Comparison of ENCODE assay signal across 34 cellular contexts in genomic region chr11:10496296-10496936, GRCh38. TPM values are rescaled to one million over a fixed set of nuclear protein-coding genes. Genes with fewer than 3 reads are reported as not detected.
DNase-seq lines count a peak whose midpoint lies in the region; TF ChIP-seq lines count a peak whose summit lies in the region.
"Had no signal": no experiment of that assay in that cellular context is flagged by ENCODE, and none has a peak within 500 bp of the region (broad histone marks: within the 10 kb centered on the region; RNA-seq: fewer than 3 reads in every experiment).

No MANE protein-coding gene starts in this region.

- peaks cover 88 to 100% of the 10 kb centered on the region in 2 donors for H3K36me3 Mint-ChIP-seq in CD14-positive monocyte
- peaks cover 61% of the 10 kb centered on the region for H3K36me3 Mint-ChIP-seq in activated T-helper 2 cell treated with anti-CD3 and anti-CD28 coated beads, Interferon-gamma antibody, Interleukin-2, Interleukin-4, amounts not matched to agents 10 μg/mL and 5 μg/mL and 100 μg/mL, durations not matched to agents 14 hours and 24 hours and 36 hours (ENCODE audit: low read depth)

- no peak overlapping the region for H3K4me3 ChIP-seq in uterus
- H3K4me3 ChIP-seq: BLaER1 treated with 17β-estradiol and CSF1 and Interleukin-3, amounts not matched to agents 10 nM and 100 nM; dorsolateral prefrontal cortex; gastrocnemius medialis; hepatocyte; MG63; neural progenitor cell; SK-N-MC; spleen; transverse colon had no signal

- peak; percentile 6 for DNase-seq in AG20443 (ENCODE audit: low spot score)
- no peak for DNase-seq in CD14-positive monocyte (ENCODE audit: low spot score)
- peak; percentile 5 for DNase-seq in activated T-helper 2 cell treated with anti-CD3 and anti-CD28 coated beads, Interferon-gamma antibody, Interleukin-2, Interleukin-4, amounts not matched to agents 10 μg/mL and 5 μg/mL and 100 μg/mL, durations not matched to agents 14 hours and 24 hours and 36 hours (ENCODE audit: low spot score)
- peak; percentile 88 for DNase-seq in myocyte (ENCODE audit: low read depth)
- DNase-seq in NCI-H1417 (lab: John Stamatoyannopoulos, UW) = no peak
- no peak for DNase-seq in uterus
- DNase-seq in nucleus accumbens (lab: John Stamatoyannopoulos, UW) = no peak
- DNase-seq: activated CD4-positive, alpha-beta T cell treated with anti-CD3 and anti-CD28 coated beads, Interleukin-2, amount 50 U/mL, for 4 hours; activated naive CD4-positive, alpha-beta T cell; brain microvascular endothelial cell; cerebellar nuclear complex; COR-L47; DMS53; dorsolateral prefrontal cortex; gastrocnemius medialis; H9; MG63; NCI-H1105 treated with DMSO at 0.1 percent for 48 hours; NCI-H2029; NCI-H526; NK-92 treated with Interleukin-12 subunit alpha and Interleukin-12 subunit beta, amount 100 ng/mL, for 24 hours; PC-3; retina; spleen; stimulated activated CD8-positive, alpha-beta memory T cell treated with anti-CD3 and anti-CD28 coated beads, Interleukin-4, amount 100 ng/mL, for 48 hours; T-helper 1 cell; transverse colon had no signal

- H3K9me3 ChIP-seq in uterus = no peaks in the 10 kb centered on the region
- H3K9me3 ChIP-seq: gastrocnemius medialis, MG63, spleen, transverse colon had no signal

- no peaks in the 10 kb centered on the region for H3K27me3 Mint-ChIP-seq in CD14-positive monocyte (ENCODE audit: low read depth in 3 of 3)
- H3K27me3 Mint-ChIP-seq in activated T-helper 2 cell treated with anti-CD3 and anti-CD28 coated beads, Interferon-gamma antibody, Interleukin-2, Interleukin-4, amounts not matched to agents 10 μg/mL and 5 μg/mL and 100 μg/mL, durations not matched to agents 14 hours and 24 hours and 36 hours (ENCODE audit: low read depth) = no peaks in the 10 kb centered on the region

- H3K9me3 Mint-ChIP-seq in CD14-positive monocyte = no peaks in the 10 kb centered on the region
- no peaks in the 10 kb centered on the region for H3K9me3 Mint-ChIP-seq in activated T-helper 2 cell treated with anti-CD3 and anti-CD28 coated beads, Interferon-gamma antibody, Interleukin-2, Interleukin-4, amounts not matched to agents 10 μg/mL and 5 μg/mL and 100 μg/mL, durations not matched to agents 14 hours and 24 hours and 36 hours
- H3K9me3 Mint-ChIP-seq: H9 had no signal

- H3K27ac Mint-ChIP-seq in CD14-positive monocyte = peak overlapping the region in 4 of 7 donors; percentile 1 to 26 (median 20)
- H3K27ac Mint-ChIP-seq in activated T-helper 2 cell treated with anti-CD3 and anti-CD28 coated beads, Interferon-gamma antibody, Interleukin-2, Interleukin-4, amounts not matched to agents 10 μg/mL and 5 μg/mL and 100 μg/mL, durations not matched to agents 14 hours and 24 hours and 36 hours = no peak overlapping the region
- H3K27ac Mint-ChIP-seq: neural progenitor cell had no signal

- intact Hi-C loops in CD14-positive monocyte (cut with micrococcal nuclease) = no loop called here
- intact Hi-C loops in activated T-helper 2 cell treated with anti-CD3 and anti-CD28 coated beads, Interferon-gamma antibody, Interleukin-2, Interleukin-4, amounts not matched to agents 10 μg/mL and 5 μg/mL and 100 μg/mL, durations not matched to agents 14 hours and 24 hours and 36 hours (cut with micrococcal nuclease) = no loop called here
- intact Hi-C loops in uterus (cut with DNase I; ENCODE audit: low total_unique reads) = no loop called here

- no peak for TF ChIP-seq CTCF in CD14-positive monocyte (IDR thresholded peaks at IDR 0.05)
- TF ChIP-seq CTCF in uterus (IDR thresholded peaks at IDR 0.05) = no peak

- no peak for TF ChIP-seq POLR2A in uterus (IDR thresholded peaks at IDR 0.05)

- H3K27me3 ChIP-seq in uterus = no peaks in the 10 kb centered on the region
- H3K27me3 ChIP-seq: BLaER1 treated with 17β-estradiol and CSF1 and Interleukin-3, amounts not matched to agents 10 nM and 100 nM; brain microvascular endothelial cell; dorsolateral prefrontal cortex; gastrocnemius medialis; hepatocyte; MG63; neural progenitor cell; spleen; transverse colon had no signal

- H3K27ac ChIP-seq in uterus = no peak overlapping the region
- H3K27ac ChIP-seq: BLaER1 treated with 17β-estradiol and CSF1 and Interleukin-3, amounts not matched to agents 10 nM and 100 nM; brain microvascular endothelial cell; gastrocnemius medialis; hepatocyte; HL-60; KMS-11; neural progenitor cell; parathyroid adenoma; SK-N-MC had no signal

- no peaks in the 10 kb centered on the region for H3K4me1 ChIP-seq in uterus
- H3K4me1 ChIP-seq: neural progenitor cell, transverse colon had no signal

- H3K36me3 ChIP-seq in uterus = no peaks in the 10 kb centered on the region
- H3K36me3 ChIP-seq: neural progenitor cell, transverse colon had no signal

- H3K4me1 Mint-ChIP-seq in CD14-positive monocyte = peaks cover 4% of the 10 kb centered on the region
- H3K4me1 Mint-ChIP-seq in activated T-helper 2 cell treated with anti-CD3 and anti-CD28 coated beads, Interferon-gamma antibody, Interleukin-2, Interleukin-4, amounts not matched to agents 10 μg/mL and 5 μg/mL and 100 μg/mL, durations not matched to agents 14 hours and 24 hours and 36 hours (ENCODE audit: low read depth) = no peaks in the 10 kb centered on the region

- no peak overlapping the region for H3K4me3 Mint-ChIP-seq in CD14-positive monocyte
- H3K4me3 Mint-ChIP-seq in activated T-helper 2 cell treated with anti-CD3 and anti-CD28 coated beads, Interferon-gamma antibody, Interleukin-2, Interleukin-4, amounts not matched to agents 10 μg/mL and 5 μg/mL and 100 μg/mL, durations not matched to agents 14 hours and 24 hours and 36 hours (ENCODE audit: low read depth) = no peak overlapping the region
- H3K4me3 Mint-ChIP-seq: neural progenitor cell had no signal

RNA-seq across cellular contexts. Expression of gene AMPD3, which starts 41.4 kb away (rescaled TPM):
- polyA plus RNA-seq in CD14-positive monocyte = 10 to 100 TPM; 10.5 to 14.3 TPM
- 24.8 and 26.1 TPM in 2 replicates for total RNA-seq in activated T-helper 2 cell treated with anti-CD3 and anti-CD28 coated beads, Interferon-gamma antibody, Interleukin-2, Interleukin-4, amounts not matched to agents 10 μg/mL and 5 μg/mL and 100 μg/mL, durations not matched to agents 14 hours and 24 hours and 36 hours
- total RNA-seq in myocyte (4.4 and 10.3 TPM in 2 replicates), uterus (1 to 10 TPM in 3 of 4 donors, not detected in 1; 1.2 to 6.4 (median 6.1) TPM)
- 2.6 TPM for polyA plus RNA-seq in myocyte (2012)

RNA-seq across cellular contexts. Expression of gene RNF141, which starts 44.6 kb away (rescaled TPM):
- polyA plus RNA-seq in CD14-positive monocyte = 100 to 1,000 TPM in 1 of 2 donors, 10 to 100 TPM in 1; 98.3 to 114 TPM
- 13.2 and 15.6 TPM in 2 replicates for total RNA-seq in activated T-helper 2 cell treated with anti-CD3 and anti-CD28 coated beads, Interferon-gamma antibody, Interleukin-2, Interleukin-4, amounts not matched to agents 10 μg/mL and 5 μg/mL and 100 μg/mL, durations not matched to agents 14 hours and 24 hours and 36 hours
- total RNA-seq in myocyte (27.8 and 29.6 TPM in 2 replicates), uterus (10 to 100 TPM; 19.7 to 49.7 (median 25.2) TPM)
- 25.6 TPM for polyA plus RNA-seq in myocyte (2012)

Comparison
In these comparisons a context has a peak if more than half of its experiments do, and no peak if none do; other contexts are left out.
1. DNase-seq: peak in AG20443 (single experiment), activated T-helper 2 cell treated with anti-CD3 and anti-CD28 coated beads, Interferon-gamma antibody, Interleukin-2, Interleukin-4, amounts not matched to agents 10 μg/mL and 5 μg/mL and 100 μg/mL, durations not matched to agents 14 hours and 24 hours and 36 hours (single experiment) and myocyte (single experiment); none in CD14-positive monocyte (single experiment), NCI-H1417 (0 of 3), uterus (0 of 2) and nucleus accumbens (0 of 56).